8 cellular contexts compared by ENCODE assay signal in the genomic region with DNA sequence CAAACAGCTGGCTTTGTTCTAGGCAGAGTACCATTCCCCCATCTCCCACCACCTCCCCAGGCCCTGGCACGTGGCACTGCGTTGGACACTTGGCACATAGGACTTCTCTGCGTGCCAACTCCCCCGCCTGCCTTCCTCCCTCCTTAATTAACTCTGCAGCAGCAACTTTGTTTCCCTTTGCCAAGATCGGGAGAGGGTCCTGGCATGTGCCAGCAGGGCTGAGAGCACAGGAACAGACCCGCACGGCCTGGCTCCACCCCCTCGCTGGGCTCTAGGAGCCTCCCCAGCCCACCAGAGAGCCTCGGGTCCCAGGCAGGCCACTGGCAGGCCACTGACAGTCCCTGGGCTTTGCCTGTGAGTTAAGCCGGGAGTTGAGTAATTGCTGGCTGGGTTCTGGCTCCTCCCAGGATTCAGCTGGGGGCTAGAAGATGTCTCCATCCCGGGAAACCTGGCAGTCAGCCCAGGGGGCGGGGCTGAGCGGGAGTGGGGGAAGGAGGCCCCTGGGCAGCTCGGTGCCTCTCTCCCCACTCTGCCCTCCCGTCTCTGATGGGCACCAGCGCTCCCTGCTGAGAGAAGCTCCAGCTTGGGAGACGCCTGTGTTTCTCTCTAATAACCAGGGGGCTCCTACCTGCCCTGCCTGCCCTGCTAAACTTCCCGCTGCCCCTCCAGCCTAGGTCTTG.
DNase-seq lines count a peak whose midpoint lies in the region; ATAC-seq and TF ChIP-seq lines count a peak whose summit lies in the region.

No MANE protein-coding gene starts in this region.

- no peaks in the 10 kb centered on the region for H3K36me3 Mint-ChIP-seq in osteocyte (ENCODE audit: unreplicated experiment)
- no peaks in the 10 kb centered on the region for H3K36me3 Mint-ChIP-seq in activated naive CD4-positive, alpha-beta T cell treated with anti-CD3 and anti-CD28 coated beads for 36 hours (ENCODE audit: low read depth)

- CTCF ChIA-PET in activated naive CD4-positive, alpha-beta T cell treated with anti-CD3 and anti-CD28 coated beads for 36 hours (lab: Charles Lee): interaction anchor here (1.1 kb wide), 2 partner anchors 279 to 304 kb away, joined by 3 read pairs; no protein-coding TSS in a partner anchor

- H3K9me3 Mint-ChIP-seq in osteocyte (ENCODE audit: unreplicated experiment): peaks cover 7% of the 10 kb centered on the region
- H3K9me3 Mint-ChIP-seq in activated naive CD4-positive, alpha-beta T cell treated with anti-CD3 and anti-CD28 coated beads for 36 hours: peaks cover 15% of the 10 kb centered on the region

- DNase-seq in AG08395 (ENCODE audit: low spot score) (peak; percentile 81), LHCN-M2 (ENCODE audit: low read depth) (peak; percentile 4), SJCRH30 (peak; percentile 63 to 71), fibroblast of villous mesenchyme (ENCODE audit: low read depth) (peak; percentile 37), osteocyte (ENCODE audit: extremely low spot score, unreplicated experiment) (peak; percentile 90)
- no peak for DNase-seq in activated naive CD4-positive, alpha-beta T cell treated with anti-CD3 and anti-CD28 coated beads for 36 hours

- H3K4me3 ChIP-seq in SJCRH30 (no peak overlapping the region), fibroblast of villous mesenchyme (ENCODE audit: low read depth, low read length) (no peak overlapping the region)

- no peak overlapping the region for H3K4me3 Mint-ChIP-seq in osteocyte (ENCODE audit: unreplicated experiment)
- H3K4me3 Mint-ChIP-seq in activated naive CD4-positive, alpha-beta T cell treated with anti-CD3 and anti-CD28 coated beads for 36 hours: no peak overlapping the region

- H3K36me3 ChIP-seq in SJCRH30: no peaks in the 10 kb centered on the region

- peaks cover 13% of the 10 kb centered on the region for H3K9me3 ChIP-seq in SJCRH30 (replicated peaks)

- no peak overlapping the region for H3K27ac ChIP-seq in SJCRH30

- H3K4me1 Mint-ChIP-seq in osteocyte (ENCODE audit: unreplicated experiment): peaks cover 22% of the 10 kb centered on the region
- no peaks in the 10 kb centered on the region for H3K4me1 Mint-ChIP-seq in activated naive CD4-positive, alpha-beta T cell treated with anti-CD3 and anti-CD28 coated beads for 36 hours (ENCODE audit: low read depth)

- peaks cover 14% of the 10 kb centered on the region; the same call in 1 of the 2 replicates for H3K27me3 ChIP-seq in SJCRH30

- intact Hi-C loops in activated naive CD4-positive, alpha-beta T cell treated with anti-CD3 and anti-CD28 coated beads for 36 hours (cut with micrococcal nuclease): no loop called here

- H3K4me1 ChIP-seq in SJCRH30: no peaks in the 10 kb centered on the region; the same call in 1 of the 2 replicates

- no peak overlapping the region for H3K27ac Mint-ChIP-seq in osteocyte (ENCODE audit: unreplicated experiment)
- no peak overlapping the region for H3K27ac Mint-ChIP-seq in activated naive CD4-positive, alpha-beta T cell treated with anti-CD3 and anti-CD28 coated beads for 36 hours

- TF ChIP-seq CTCF in fibroblast of villous mesenchyme (IDR thresholded peaks at IDR 0.05; ENCODE audit: insufficient read depth, low read depth, low read length) (no peak), osteocyte (IDR thresholded peaks at IDR 0.05) (no peak)

- ATAC-seq in GM21447 (IDR thresholded peaks at IDR 0.05; ENCODE audit: unreplicated experiment) (no peak), GM19395 (IDR thresholded peaks at IDR 0.05; ENCODE audit: unreplicated experiment) (no peak)

- H3K27me3 Mint-ChIP-seq in osteocyte (ENCODE audit: unreplicated experiment): peaks cover 44% of the 10 kb centered on the region
- no peaks in the 10 kb centered on the region for H3K27me3 Mint-ChIP-seq in activated naive CD4-positive, alpha-beta T cell treated with anti-CD3 and anti-CD28 coated beads for 36 hours (ENCODE audit: low read depth)
